Comparison of ENCODE assay signal across 29 cellular contexts in the genomic region with DNA sequence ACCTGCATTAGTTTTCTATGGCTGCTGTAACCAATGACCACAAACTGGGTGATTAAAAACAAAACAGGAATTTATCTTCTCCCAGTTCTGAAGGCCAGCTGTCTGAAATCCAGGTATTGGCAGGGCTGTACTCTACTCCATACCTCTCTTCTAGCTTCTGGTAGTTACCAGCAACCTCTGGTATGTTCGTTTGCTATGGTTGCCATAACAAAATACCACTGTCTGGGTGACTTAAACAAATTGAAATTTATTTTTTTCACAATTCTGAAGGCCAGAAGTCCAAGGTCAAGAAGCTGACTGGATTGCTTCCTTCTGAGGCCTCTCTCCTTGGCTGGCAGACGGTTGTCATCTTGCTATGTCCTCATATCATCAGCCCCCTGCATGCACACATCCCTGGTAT.
"Had no signal": no experiment of that assay in that cellular context is flagged by ENCODE, and none has a peak within 500 bp of the region (broad histone marks: within the 10 kb centered on the region; RNA-seq: fewer than 3 reads in every experiment).

No MANE protein-coding gene starts in this region.

- H3K4me1 ChIP-seq: esophagus squamous epithelium, gastrocnemius medialis, right lobe of liver, testis, transverse colon had no signal

- H3K36me3 Mint-ChIP-seq: activated naive CD4-positive, alpha-beta T cell treated with anti-CD3 and anti-CD28 coated beads, Interleukin-2, amount 10 ng/mL, durations not matched to agents 7 days and 5 days; activated naive CD8-positive, alpha-beta T cell treated with anti-CD3 and anti-CD28 coated beads, Interleukin-2, amount 10 ng/mL, durations not matched to agents 7 days and 5 days; mesothelial cell of epicardium; naive B cell had no signal

- H3K9me3 Mint-ChIP-seq: activated naive CD4-positive, alpha-beta T cell treated with anti-CD3 and anti-CD28 coated beads, Interleukin-2, amount 10 ng/mL, durations not matched to agents 7 days and 5 days had no signal

- H3K36me3 ChIP-seq: esophagus squamous epithelium, gastrocnemius medialis, neutrophil, right lobe of liver, transverse colon, WERI-Rb-1 had no signal

- H3K9me3 ChIP-seq: esophagus squamous epithelium, gastrocnemius medialis, neutrophil, right lobe of liver, testis, transverse colon had no signal

- H3K4me3 ChIP-seq: esophagus squamous epithelium, gastrocnemius medialis, right lobe of liver, testis, transverse colon had no signal

- H3K4me3 Mint-ChIP-seq: activated naive CD4-positive, alpha-beta T cell treated with anti-CD3 and anti-CD28 coated beads, Interleukin-2, amount 10 ng/mL, durations not matched to agents 7 days and 5 days; activated naive CD8-positive, alpha-beta T cell treated with anti-CD3 and anti-CD28 coated beads, Interleukin-2, amount 10 ng/mL, durations not matched to agents 7 days and 5 days; activated T-cell treated with anti-CD3 and anti-CD28 coated beads, Interleukin-2, amount 50 U/mL, for 24 hours; central memory CD8-positive, alpha-beta T cell; mesothelial cell of epicardium; naive B cell; nephron progenitor cell; T-helper 17 cell had no signal

- H3K4me1 Mint-ChIP-seq: activated naive CD4-positive, alpha-beta T cell treated with anti-CD3 and anti-CD28 coated beads, Interleukin-2, amount 10 ng/mL, durations not matched to agents 7 days and 5 days; activated naive CD8-positive, alpha-beta T cell treated with anti-CD3 and anti-CD28 coated beads, Interleukin-2, amount 10 ng/mL, durations not matched to agents 7 days and 5 days; central memory CD8-positive, alpha-beta T cell; naive B cell; T-helper 17 cell had no signal

- DNase-seq: activated CD4-positive, alpha-beta T cell treated with anti-CD3 and anti-CD28 coated beads for 48 hours; activated CD4-positive, alpha-beta T cell treated with anti-CD3 and anti-CD28 coated beads, Interleukin-2, amount 50 U/mL, for 48 hours; activated CD8-positive, alpha-beta memory T cell treated with anti-CD3 and anti-CD28 coated beads, Interleukin-2, amount 50 U/mL, for 4 hours; activated gamma-delta T cell; activated naive CD4-positive, alpha-beta T cell treated with anti-CD3 and anti-CD28 coated beads, Interleukin-2, amount 10 ng/mL, durations not matched to agents 7 days and 5 days; activated naive CD8-positive, alpha-beta T cell treated with anti-CD3 and anti-CD28 coated beads, Interleukin-2, amount 10 ng/mL, durations not matched to agents 7 days and 5 days; activated T-cell treated with anti-CD3 and anti-CD28 coated beads, Interleukin-2, amount 50 U/mL, for 24 hours; amygdala; effector CD8-positive, alpha-beta T cell; esophagus squamous epithelium; gastrocnemius medialis; glutamatergic neuron; left cardiac atrium; left ventricle myocardium superior; naive B cell; nephron progenitor cell; right lobe of liver; stimulated activated CD4-positive, alpha-beta T cell treated with anti-CD3 and anti-CD28 coated beads, Interleukin-2, amount 100 ng/mL, for 48 hours; stimulated activated naive CD8-positive, alpha-beta T cell treated with anti-CD3 and anti-CD28 coated beads, Interleukin-15, Interleukin-2, amounts not matched to agents 100 U/mL and 50 U/mL, for 24 hours; T-helper 17 cell; T1000; testis; transverse colon; WERI-Rb-1 had no signal

- H3K27me3 ChIP-seq: esophagus squamous epithelium, gastrocnemius medialis, neutrophil, right lobe of liver, testis, transverse colon had no signal

- H3K27ac Mint-ChIP-seq: activated naive CD4-positive, alpha-beta T cell treated with anti-CD3 and anti-CD28 coated beads, Interleukin-2, amount 10 ng/mL, durations not matched to agents 7 days and 5 days; activated naive CD8-positive, alpha-beta T cell treated with anti-CD3 and anti-CD28 coated beads, Interleukin-2, amount 10 ng/mL, durations not matched to agents 7 days and 5 days; activated T-cell treated with anti-CD3 and anti-CD28 coated beads, Interleukin-2, amount 50 U/mL, for 24 hours; mesothelial cell of epicardium; nephron progenitor cell; progenitor cell of endocrine pancreas; T-helper 17 cell had no signal

- H3K27me3 Mint-ChIP-seq: activated naive CD4-positive, alpha-beta T cell treated with anti-CD3 and anti-CD28 coated beads, Interleukin-2, amount 10 ng/mL, durations not matched to agents 7 days and 5 days; activated naive CD8-positive, alpha-beta T cell treated with anti-CD3 and anti-CD28 coated beads, Interleukin-2, amount 10 ng/mL, durations not matched to agents 7 days and 5 days; activated T-cell treated with anti-CD3 and anti-CD28 coated beads, Interleukin-2, amount 50 U/mL, for 24 hours; central memory CD8-positive, alpha-beta T cell; naive B cell; T-helper 17 cell had no signal

- H3K27ac ChIP-seq: epithelial cell of prostate, esophagus squamous epithelium, gastrocnemius medialis, neutrophil, right lobe of liver, testis, transverse colon, WERI-Rb-1 had no signal
